ENCODE assay signal across 9 cellular contexts in genomic region chr2:31555967-31556706, GRCh38. TPM values are rescaled to one million over a fixed set of nuclear protein-coding genes. Genes with fewer than 3 reads are reported as not detected.
"Had no signal": no experiment of that assay in that cellular context is flagged by ENCODE, and none has a peak within 500 bp of the region (broad histone marks: within the 10 kb centered on the region; RNA-seq: fewer than 3 reads in every experiment).

No MANE protein-coding gene starts in this region.

- H3K4me1 Mint-ChIP-seq: GM23338, H9, IgD-negative memory B cell had no signal

- ATAC-seq: GM23338 had no signal

- H3K4me3 ChIP-seq: GM23338 had no signal

- H3K36me3 Mint-ChIP-seq: IgD-negative memory B cell had no signal

- H3K4me3 Mint-ChIP-seq: GM23338, H9, IgD-negative memory B cell had no signal

- DNase-seq: H9, HCEC 1CT, KBM-7 had no signal

- FAIRE-seq: H1, H54, HTR-8/SVneo had no signal

- H3K27ac Mint-ChIP-seq: GM23338, H9, IgD-negative memory B cell had no signal

- H2AFZ ChIP-seq: GM23338 had no signal

- H3K4me2 ChIP-seq: GM23338 had no signal

RNA-seq across cellular contexts. Expression of gene SRD5A2, which starts 24.6 kb away (rescaled TPM):
- total RNA-seq: H1, H9, HT-29 had no signal
- polyA plus RNA-seq: IgD-negative memory B cell had no signal
